Comparison of ENCODE assay signal across 11 cellular contexts in genomic region chr7:134886353-134887057, GRCh38.
DNase-seq lines count a peak whose midpoint lies in the region; ATAC-seq and TF ChIP-seq lines count a peak whose summit lies in the region.
"Had no signal": no experiment of that assay in that cellular context is flagged by ENCODE, and none has a peak within 500 bp of the region (broad histone marks: within the 10 kb centered on the region; RNA-seq: fewer than 3 reads in every experiment).

No MANE protein-coding gene starts in this region.

- CTCF ChIA-PET in activated CD4-positive, alpha-beta T cell treated with anti-CD3 and anti-CD28 coated beads for 36 hours (lab: Charles Lee), result interaction anchor here (0.7 kb wide), 1 partner anchor 74 kb away, joined by 3 read pairs; no protein-coding TSS in a partner anchor

- peaks cover 16 to 56% of the 10 kb centered on the region in 2 donors for H3K4me1 ChIP-seq in ascending aorta

- peak; percentile 69 for ATAC-seq in activated CD4-positive, alpha-beta T cell treated with anti-CD3 and anti-CD28 coated beads for 36 hours
- ATAC-seq: effector memory CD8-positive, alpha-beta T cell had no signal

- DNase-seq in activated CD4-positive, alpha-beta T cell treated with anti-CD3 and anti-CD28 coated beads for 36 hours, result no peak
- no peak for DNase-seq in activated CD4-positive, alpha-beta T cell treated with anti-CD3 and anti-CD28 coated beads, Interleukin-2, amount 10 ng/mL, durations not matched to agents 24 days and 14 days
- DNase-seq in ascending aorta (ENCODE audit: low spot score in 2 of 2) (no peak), kidney tubule cell (ENCODE audit: low spot score) (peak; percentile 36), type B pancreatic cell (ENCODE audit: extremely low spot score, unreplicated experiment) (no peak), NOMO-1 treated with DMSO at 0.1 percent for 48 hours (lab: John Stamatoyannopoulos, UW; ENCODE audit: unreplicated experiment) (no peak), NCI-H1694 treated with DMSO at 0.1 percent for 48 hours (lab: John Stamatoyannopoulos, UW) (no peak)
- no peak for DNase-seq in stimulated activated CD4-positive, alpha-beta T cell treated with anti-CD3 and anti-CD28 coated beads, Interleukin-4, amount 100 ng/mL, for 24 hours
- DNase-seq: effector memory CD8-positive, alpha-beta T cell had no signal

- H3K27me3 ChIP-seq in ascending aorta, result no peaks in the 10 kb centered on the region

- H3K4me3 ChIP-seq in ascending aorta, result peak overlapping the region; percentile 13 to 19
- H3K4me3 ChIP-seq: SK-N-MC had no signal

- H3K27me3 Mint-ChIP-seq in activated CD4-positive, alpha-beta T cell treated with anti-CD3 and anti-CD28 coated beads for 36 hours, result peaks cover 3% of the 10 kb centered on the region
- H3K27me3 Mint-ChIP-seq in activated CD4-positive, alpha-beta T cell treated with anti-CD3 and anti-CD28 coated beads, Interleukin-2, amount 10 ng/mL, durations not matched to agents 24 days and 14 days, result peaks cover 2% of the 10 kb centered on the region
- no peaks in the 10 kb centered on the region for H3K27me3 Mint-ChIP-seq in type B pancreatic cell

- TF ChIP-seq CTCF in ascending aorta (IDR thresholded peaks at IDR 0.05) (no peak), type B pancreatic cell (conservative IDR thresholded peaks at IDR 0.05) (no peak)

- intact Hi-C loops in activated CD4-positive, alpha-beta T cell treated with anti-CD3 and anti-CD28 coated beads for 36 hours (cut with DNase I, micrococcal nuclease), result no loop called here
- intact Hi-C loops in activated CD4-positive, alpha-beta T cell treated with anti-CD3 and anti-CD28 coated beads, Interleukin-2, amount 10 ng/mL, durations not matched to agents 24 days and 14 days (cut with micrococcal nuclease), result no loop called here
- intact Hi-C loops in ascending aorta (cut with DNase I), result loop anchor here (5.0 kb wide), 1 partner anchor 46 kb away; no protein-coding TSS in a partner anchor

- no peak overlapping the region for H3K4me3 Mint-ChIP-seq in activated CD4-positive, alpha-beta T cell treated with anti-CD3 and anti-CD28 coated beads for 36 hours
- H3K4me3 Mint-ChIP-seq in activated CD4-positive, alpha-beta T cell treated with anti-CD3 and anti-CD28 coated beads, Interleukin-2, amount 10 ng/mL, durations not matched to agents 24 days and 14 days, result no peak overlapping the region
- H3K4me3 Mint-ChIP-seq in type B pancreatic cell, result peak overlapping the region; percentile 40
- H3K4me3 Mint-ChIP-seq: effector memory CD8-positive, alpha-beta T cell had no signal

- H3K27ac Mint-ChIP-seq in activated CD4-positive, alpha-beta T cell treated with anti-CD3 and anti-CD28 coated beads for 36 hours, result peak overlapping the region; percentile 26
- no peak overlapping the region for H3K27ac Mint-ChIP-seq in activated CD4-positive, alpha-beta T cell treated with anti-CD3 and anti-CD28 coated beads, Interleukin-2, amount 10 ng/mL, durations not matched to agents 24 days and 14 days
- peak overlapping the region; percentile 63 for H3K27ac Mint-ChIP-seq in type B pancreatic cell
- H3K27ac Mint-ChIP-seq: effector memory CD8-positive, alpha-beta T cell had no signal

- POLR2A ChIA-PET in activated CD4-positive, alpha-beta T cell treated with anti-CD3 and anti-CD28 coated beads for 36 hours (lab: Charles Lee), result no interaction called here

- peaks cover 32% of the 10 kb centered on the region for H3K4me1 Mint-ChIP-seq in activated CD4-positive, alpha-beta T cell treated with anti-CD3 and anti-CD28 coated beads for 36 hours
- peaks cover 16% of the 10 kb centered on the region for H3K4me1 Mint-ChIP-seq in activated CD4-positive, alpha-beta T cell treated with anti-CD3 and anti-CD28 coated beads, Interleukin-2, amount 10 ng/mL, durations not matched to agents 24 days and 14 days
- peaks cover 32% of the 10 kb centered on the region for H3K4me1 Mint-ChIP-seq in type B pancreatic cell (ENCODE audit: unreplicated experiment)

- peak overlapping the region; percentile 71 for H3K27ac ChIP-seq in ascending aorta
- H3K27ac ChIP-seq: C4-2B, SK-N-MC had no signal

- H3K9me3 Mint-ChIP-seq in activated CD4-positive, alpha-beta T cell treated with anti-CD3 and anti-CD28 coated beads for 36 hours (ENCODE audit: low read depth), result no peaks in the 10 kb centered on the region
- no peaks in the 10 kb centered on the region for H3K9me3 Mint-ChIP-seq in activated CD4-positive, alpha-beta T cell treated with anti-CD3 and anti-CD28 coated beads, Interleukin-2, amount 10 ng/mL, durations not matched to agents 24 days and 14 days
- no peaks in the 10 kb centered on the region for H3K9me3 Mint-ChIP-seq in type B pancreatic cell
- H3K9me3 Mint-ChIP-seq: effector memory CD8-positive, alpha-beta T cell had no signal

- H3K36me3 Mint-ChIP-seq in activated CD4-positive, alpha-beta T cell treated with anti-CD3 and anti-CD28 coated beads for 36 hours (ENCODE audit: low read depth), result no peaks in the 10 kb centered on the region
- no peaks in the 10 kb centered on the region for H3K36me3 Mint-ChIP-seq in activated CD4-positive, alpha-beta T cell treated with anti-CD3 and anti-CD28 coated beads, Interleukin-2, amount 10 ng/mL, durations not matched to agents 24 days and 14 days (ENCODE audit: low read depth)
- H3K36me3 Mint-ChIP-seq in type B pancreatic cell, result peaks cover 3% of the 10 kb centered on the region

- no peaks in the 10 kb centered on the region for H3K9me3 ChIP-seq in ascending aorta

- H3K36me3 ChIP-seq in ascending aorta, result peaks cover 0 to 4% of the 10 kb centered on the region in 2 donors
